ENCODE assay signal across 10 cellular contexts in the genomic region with DNA sequence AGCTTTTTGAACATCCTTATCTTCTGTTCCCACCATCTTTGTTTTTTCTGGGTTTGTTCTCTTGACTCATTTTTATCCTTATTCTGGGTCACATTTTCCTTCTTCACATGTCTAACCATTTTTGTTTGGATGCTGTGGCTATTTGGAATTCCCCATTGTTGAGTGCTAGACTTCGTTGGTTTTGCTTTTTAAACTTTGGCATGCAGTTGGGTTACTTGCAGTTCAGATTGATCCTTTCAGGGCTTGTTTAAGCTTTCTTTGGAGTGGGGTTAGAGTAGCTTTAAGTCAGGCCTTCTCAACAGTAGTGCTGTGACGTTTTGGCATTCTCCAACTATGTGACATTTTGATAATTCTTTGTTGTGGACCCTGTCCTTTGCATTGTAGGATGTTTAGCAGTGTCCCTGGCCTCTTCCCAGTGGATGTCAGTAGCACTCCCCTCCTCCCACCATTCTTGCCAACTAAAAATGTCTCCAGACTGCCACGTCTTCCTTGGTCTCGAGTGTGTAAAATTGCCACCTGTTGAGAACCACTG. TPM values are rescaled to one million over a fixed set of nuclear protein-coding genes. Genes with fewer than 3 reads are reported as not detected.
DNase-seq lines count a peak whose midpoint lies in the region; ATAC-seq and TF ChIP-seq lines count a peak whose summit lies in the region.
"Had no signal": no experiment of that assay in that cellular context is flagged by ENCODE, and none has a peak within 500 bp of the region (broad histone marks: within the 10 kb centered on the region; RNA-seq: fewer than 3 reads in every experiment).

No MANE protein-coding gene starts in this region.

- H2AFZ ChIP-seq in hepatocyte: no peak overlapping the region
- H2AFZ ChIP-seq in PC-3 (ENCODE audit: low read length): no peak overlapping the region

- H3K4me2 ChIP-seq in hepatocyte (peak overlapping the region; percentile 64), PC-3 (ENCODE audit: low read length) (no peak overlapping the region)

- H3K9ac ChIP-seq in PC-3 (ENCODE audit: low read length): no peak overlapping the region

- H3K36me3 ChIP-seq in hepatocyte (replicated peaks; ENCODE audit: insufficient read depth, low read depth): no peaks in the 10 kb centered on the region
- H3K36me3 ChIP-seq in stomach: peaks cover 0 to 54% (median 31%) of the 10 kb centered on the region in 4 donors
- H3K36me3 ChIP-seq in PC-3 (ENCODE audit: low read depth, low read length): 0 out of 2 replicates have a peak, but pooled peaks cover 5% of the 10 kb centered on the region

- peaks cover 36% of the 10 kb centered on the region for H3K4me1 Mint-ChIP-seq in activated T-cell treated with anti-CD3 and anti-CD28 coated beads, Interleukin-2, amount 50 U/mL, for 72 hours (ENCODE audit: low read depth)
- H3K4me1 Mint-ChIP-seq in activated CD8-positive, alpha-beta T cell treated with anti-CD3 and anti-CD28 coated beads, Interleukin-2, amount 10 ng/mL, durations not matched to agents 7 days and 5 days (ENCODE audit: low read depth): peaks cover 30% of the 10 kb centered on the region
- H3K4me1 Mint-ChIP-seq in stimulated activated memory B cell treated with anti-CD40 and anti-IgM and Interleukin-4, amounts not matched to agents 10 μg/mL and 1 μg/mL and 100 μg/mL, for 72 hours: peaks cover 19% of the 10 kb centered on the region

- BruUV-seq in PC-3 (replicated peaks; lab: Mats Ljungman, UMichigan): no TSS peak

- H3K9me3 Mint-ChIP-seq in activated T-cell treated with anti-CD3 and anti-CD28 coated beads, Interleukin-2, amount 50 U/mL, for 72 hours: no peaks in the 10 kb centered on the region
- H3K9me3 Mint-ChIP-seq in activated CD8-positive, alpha-beta T cell treated with anti-CD3 and anti-CD28 coated beads, Interleukin-2, amount 10 ng/mL, durations not matched to agents 7 days and 5 days (ENCODE audit: insufficient read depth): no peaks in the 10 kb centered on the region
- no peaks in the 10 kb centered on the region for H3K9me3 Mint-ChIP-seq in stimulated activated memory B cell treated with anti-CD40 and anti-IgM and Interleukin-4, amounts not matched to agents 10 μg/mL and 1 μg/mL and 100 μg/mL, for 72 hours

- WGBS in hepatocyte (ENCODE audit: low lambda C conversion rate, missing lambda C conversion rate): 32% methylated on average over 4 of the region's 4 CpGs
- WGBS in stomach, 5 donors: 33 to 58% (median 49%) methylated on average over 4 of the region's 4 CpGs

- H3K27ac ChIP-seq in hepatocyte (peak overlapping the region; percentile 87), stomach (peak overlapping the region in 3 of 5 donors; percentile 8 to 62 (median 57)), PC-3 (ENCODE audit: low read length) (no peak overlapping the region)

- TF ChIP-seq EP300 in stomach (IDR thresholded peaks at IDR 0.05): no peak

- H3K9me2 ChIP-seq in hepatocyte (replicated peaks; ENCODE audit: insufficient read depth) (no peaks in the 10 kb centered on the region), PC-3 (replicated peaks; ENCODE audit: low read length) (no peaks in the 10 kb centered on the region)

- no peak overlapping the region for H3K4me3 Mint-ChIP-seq in activated T-cell treated with anti-CD3 and anti-CD28 coated beads, Interleukin-2, amount 50 U/mL, for 72 hours
- peak overlapping the region; percentile 23 for H3K4me3 Mint-ChIP-seq in activated CD8-positive, alpha-beta T cell treated with anti-CD3 and anti-CD28 coated beads, Interleukin-2, amount 10 ng/mL, durations not matched to agents 7 days and 5 days
- no peak overlapping the region for H3K4me3 Mint-ChIP-seq in stimulated activated memory B cell treated with anti-CD40 and anti-IgM and Interleukin-4, amounts not matched to agents 10 μg/mL and 1 μg/mL and 100 μg/mL, for 72 hours

- H3K27ac Mint-ChIP-seq in activated T-cell treated with anti-CD3 and anti-CD28 coated beads, Interleukin-2, amount 50 U/mL, for 72 hours: peak overlapping the region; percentile 25
- peak overlapping the region; percentile 83 for H3K27ac Mint-ChIP-seq in activated CD8-positive, alpha-beta T cell treated with anti-CD3 and anti-CD28 coated beads, Interleukin-2, amount 10 ng/mL, durations not matched to agents 7 days and 5 days
- H3K27ac Mint-ChIP-seq in stimulated activated memory B cell treated with anti-CD40 and anti-IgM and Interleukin-4, amounts not matched to agents 10 μg/mL and 1 μg/mL and 100 μg/mL, for 72 hours: no peak overlapping the region

- TF ChIP-seq CTCF in hepatocyte (IDR thresholded peaks at IDR 0.05; ENCODE audit: poor library complexity) (no peak), stomach (IDR thresholded peaks at IDR 0.05) (no peak), PC-3 (conservative IDR thresholded peaks at IDR 0.05; ENCODE audit: low read depth, low read length) (no peak)

- H3K9me3 ChIP-seq in hepatocyte (ENCODE audit: low read depth): no peaks in the 10 kb centered on the region
- no peaks in the 10 kb centered on the region for H3K9me3 ChIP-seq in stomach
- H3K9me3 ChIP-seq in PC-3 (ENCODE audit: low read length): no peaks in the 10 kb centered on the region

- no peaks in the 10 kb centered on the region for H3F3A ChIP-seq in PC-3 (ENCODE audit: low read length, unreplicated experiment)

- H3K36me3 Mint-ChIP-seq in activated T-cell treated with anti-CD3 and anti-CD28 coated beads, Interleukin-2, amount 50 U/mL, for 72 hours (ENCODE audit: insufficient read depth in 2 of 2): peaks cover 8 to 22% of the 10 kb centered on the region in 2 donors
- H3K36me3 Mint-ChIP-seq in activated CD8-positive, alpha-beta T cell treated with anti-CD3 and anti-CD28 coated beads, Interleukin-2, amount 10 ng/mL, durations not matched to agents 7 days and 5 days (ENCODE audit: low read depth): peaks cover 51% of the 10 kb centered on the region
- H3K36me3 Mint-ChIP-seq in stimulated activated memory B cell treated with anti-CD40 and anti-IgM and Interleukin-4, amounts not matched to agents 10 μg/mL and 1 μg/mL and 100 μg/mL, for 72 hours: peaks cover 49% of the 10 kb centered on the region

- intact Hi-C loops in stomach (cut with DNase I; ENCODE audit: low total_unique reads): no loop called here
- intact Hi-C loops in PC-3 (cut with micrococcal nuclease): no loop called here

- H4K20me1 ChIP-seq in hepatocyte (ENCODE audit: insufficient read depth, poor library complexity, severe bottlenecking) (no peaks in the 10 kb centered on the region), PC-3 (ENCODE audit: low read length) (no peaks in the 10 kb centered on the region)

- H3K27me3 ChIP-seq in hepatocyte: no peaks in the 10 kb centered on the region
- no peaks in the 10 kb centered on the region for H3K27me3 ChIP-seq in stomach
- no peaks in the 10 kb centered on the region for H3K27me3 ChIP-seq in PC-3 (ENCODE audit: low read length)

- H3K4me1 ChIP-seq in hepatocyte (ENCODE audit: insufficient read depth) (peaks cover 29% of the 10 kb centered on the region), stomach (peaks cover 4 to 45% (median 20%) of the 10 kb centered on the region in 4 donors), PC-3 (ENCODE audit: insufficient read depth, low read length) (no peaks in the 10 kb centered on the region)

- H3K79me2 ChIP-seq in hepatocyte (no peaks in the 10 kb centered on the region), PC-3 (ENCODE audit: low read length) (no peaks in the 10 kb centered on the region)

- ATAC-seq in activated T-cell treated with anti-CD3 and anti-CD28 coated beads, Interleukin-2, amount 50 U/mL, for 72 hours (replicated peaks in 1 of 2): no peak
- no peak for ATAC-seq in activated CD8-positive, alpha-beta T cell treated with anti-CD3 and anti-CD28 coated beads, Interleukin-2, amount 10 ng/mL, durations not matched to agents 7 days and 5 days
- ATAC-seq in stimulated activated memory B cell treated with anti-CD40 and anti-IgM and Interleukin-4, amounts not matched to agents 10 μg/mL and 1 μg/mL and 100 μg/mL, for 72 hours: no peak
- no peak for ATAC-seq in GM21381 (IDR thresholded peaks at IDR 0.05; ENCODE audit: unreplicated experiment)
- no peak for ATAC-seq in PC-3
- ATAC-seq: Panc1 had no signal

- TF ChIP-seq POLR2A in stomach (IDR thresholded peaks at IDR 0.05): no peak

- CTCF ChIA-PET in activated CD8-positive, alpha-beta T cell treated with anti-CD3 and anti-CD28 coated beads, Interleukin-2, amount 10 ng/mL, durations not matched to agents 7 days and 5 days (lab: Charles Lee): interaction anchor here (1.3 to 20.0 kb wide), 4 partner anchors 8 to 71 kb away, joined by 3 to 544 read pairs (median 6); a partner anchor contains a TSS
- CTCF ChIA-PET in PC-3 (lab: Charles Lee): no interaction called here

- H3K27me3 Mint-ChIP-seq in activated T-cell treated with anti-CD3 and anti-CD28 coated beads, Interleukin-2, amount 50 U/mL, for 72 hours (ENCODE audit: low read depth): no peaks in the 10 kb centered on the region
- H3K27me3 Mint-ChIP-seq in activated CD8-positive, alpha-beta T cell treated with anti-CD3 and anti-CD28 coated beads, Interleukin-2, amount 10 ng/mL, durations not matched to agents 7 days and 5 days (ENCODE audit: low read depth): no peaks in the 10 kb centered on the region
- H3K27me3 Mint-ChIP-seq in stimulated activated memory B cell treated with anti-CD40 and anti-IgM and Interleukin-4, amounts not matched to agents 10 μg/mL and 1 μg/mL and 100 μg/mL, for 72 hours: no peaks in the 10 kb centered on the region

- H3K4me3 ChIP-seq in hepatocyte: no peak overlapping the region
- H3K4me3 ChIP-seq in stomach: no peak overlapping the region
- H3K4me3 ChIP-seq in PC-3 (ENCODE audit: low read length): no peak overlapping the region

- POLR2A ChIA-PET in activated CD8-positive, alpha-beta T cell treated with anti-CD3 and anti-CD28 coated beads, Interleukin-2, amount 10 ng/mL, durations not matched to agents 7 days and 5 days (lab: Charles Lee): interaction anchor here (0.8 kb wide), 1 partner anchor 21 kb away, joined by 3 read pairs; a partner anchor contains a TSS
- POLR2A ChIA-PET in PC-3 (lab: Charles Lee; ENCODE audit: unreplicated experiment): no interaction called here

- DNase-seq in activated T-cell treated with anti-CD3 and anti-CD28 coated beads, Interleukin-2, amount 50 U/mL, for 72 hours: no peak
- DNase-seq in activated T-cell treated with anti-CD3 and anti-CD28 coated beads, Interleukin-2, amount 50 U/mL, for 48 hours: no peak
- DNase-seq in activated CD8-positive, alpha-beta T cell treated with anti-CD3 and anti-CD28 coated beads, Interleukin-2, amount 10 ng/mL, durations not matched to agents 7 days and 5 days: no peak
- DNase-seq in hepatocyte (ENCODE audit: low spot score) (no peak), stomach (no peak), PC-3 (no peak)
- DNase-seq: NCI-H1092 had no signal

RNA-seq across cellular contexts. Expression of a gene that starts 21.1 kb away (rescaled TPM):
- 10 to 100 TPM; 71.2 to 75.9 TPM for total RNA-seq in activated T-cell treated with anti-CD3 and anti-CD28 coated beads, Interleukin-2, amount 50 U/mL, for 72 hours
- total RNA-seq in activated CD8-positive, alpha-beta T cell treated with anti-CD3 and anti-CD28 coated beads, Interleukin-2, amount 10 ng/mL, durations not matched to agents 7 days and 5 days: 10 to 100 TPM; 70.4 to 73.2 TPM
- 41.1 and 41.9 TPM in 2 replicates for total RNA-seq in hepatocyte
- 31.0 and 43.6 TPM in 2 replicates for polyA plus RNA-seq in hepatocyte
- 10 to 100 TPM; 24.9 to 88.8 (median 48.3) TPM for total RNA-seq in stomach
- 10 to 100 TPM; 22.4 to 30.2 (median 28.6) TPM for polyA plus RNA-seq in stomach
- total RNA-seq in PC-3 (2014; rRNA removed): 46.4 and 48.1 TPM in 2 replicates

RNA-seq across cellular contexts. Expression of a gene that starts 21.2 kb away (rescaled TPM):
- 10 to 100 TPM; 21.9 to 25.8 TPM for total RNA-seq in activated T-cell treated with anti-CD3 and anti-CD28 coated beads, Interleukin-2, amount 50 U/mL, for 72 hours
- 10 to 100 TPM; 26.3 to 30.7 TPM for total RNA-seq in activated CD8-positive, alpha-beta T cell treated with anti-CD3 and anti-CD28 coated beads, Interleukin-2, amount 10 ng/mL, durations not matched to agents 7 days and 5 days
- 8.8 and 13.0 TPM in 2 replicates for total RNA-seq in hepatocyte
- polyA plus RNA-seq in hepatocyte: 13.7 and 18.9 TPM in 2 replicates
- 10 to 100 TPM; 12.3 to 41.4 (median 16.7) TPM for total RNA-seq in stomach
- 1 to 10 TPM; 4.7 to 5.7 (median 5.7) TPM for polyA plus RNA-seq in stomach
- total RNA-seq in PC-3 (2014; rRNA removed): 12.6 TPM in 2 replicates
